18 cellular contexts compared by ENCODE assay signal in the genomic region with DNA sequence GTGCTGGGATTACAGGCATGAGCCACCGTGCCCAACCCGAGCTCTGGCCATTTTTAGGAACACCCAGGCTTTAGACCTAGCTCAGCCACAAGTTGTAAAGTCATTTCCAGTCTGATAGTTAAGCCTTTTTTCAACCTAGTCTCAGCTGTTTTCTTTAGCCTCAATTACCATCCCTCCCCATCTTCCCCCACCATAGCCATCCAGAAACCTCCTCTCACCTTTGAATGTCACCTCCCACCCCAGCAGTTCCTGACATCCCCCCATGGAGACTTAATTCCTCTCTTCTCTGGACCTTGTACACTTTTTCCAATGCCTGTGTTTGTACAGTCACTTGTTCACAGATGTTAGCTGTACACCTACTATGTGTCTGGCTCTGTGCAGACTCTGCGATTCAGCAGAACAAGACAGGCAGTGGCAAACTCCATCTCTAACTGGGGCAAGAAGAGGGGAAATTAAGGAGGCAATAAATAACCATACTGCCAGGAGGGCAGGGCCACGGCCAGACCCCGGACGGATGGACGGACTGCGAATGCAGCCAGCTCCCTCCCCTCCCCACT. TPM values are rescaled to one million over a fixed set of nuclear protein-coding genes. Genes with fewer than 3 reads are reported as not detected.
DNase-seq lines count a peak whose midpoint lies in the region; ATAC-seq and TF ChIP-seq lines count a peak whose summit lies in the region.
"Had no signal": no experiment of that assay in that cellular context is flagged by ENCODE, and none has a peak within 500 bp of the region (broad histone marks: within the 10 kb centered on the region; RNA-seq: fewer than 3 reads in every experiment).

No MANE protein-coding gene starts in this region.

- peak overlapping the region; percentile 60 for H3K4me2 ChIP-seq in DOHH2 (ENCODE audit: low read length)
- H3K4me2 ChIP-seq in OCI-LY1 (ENCODE audit: low read length), result peak overlapping the region; percentile 37; the same call in 1 of the 2 replicates

- no peak overlapping the region for H2AFZ ChIP-seq in OCI-LY1 (ENCODE audit: low read length)

- DNase-seq in left kidney (ENCODE audit: low read depth, low spot score), result peak; percentile 53
- no peak for DNase-seq in stimulated activated naive B cell treated with anti-CD40 and anti-IgM and Interleukin-4, amounts not matched to agents 10 μg/mL and 1 μg/mL and 100 μg/mL, for 72 hours
- DNase-seq in mucosa of gallbladder (ENCODE audit: low spot score), result no peak
- DNase-seq: activated CD8-positive, alpha-beta memory T cell treated with anti-CD3 and anti-CD28 coated beads, Interleukin-2, amount 50 U/mL, for 48 hours; activated naive CD4-positive, alpha-beta T cell treated with anti-CD3 and anti-CD28 coated beads for 36 hours; brain microvascular endothelial cell; effector memory CD4-positive, alpha-beta T cell; NCI-H187; stimulated activated CD4-positive, alpha-beta T cell treated with anti-CD3 and anti-CD28 coated beads, Interleukin-4, amount 100 ng/mL, for 4 hours; SW 1271 had no signal

- H3K4me1 ChIP-seq in DOHH2 (ENCODE audit: control insufficient read depth, low read length) (peaks cover 67% of the 10 kb centered on the region), OCI-LY1 (ENCODE audit: insufficient read depth, low read length, severe bottlenecking) (peaks cover 72% of the 10 kb centered on the region)

- H3K79me2 ChIP-seq in DOHH2 (ENCODE audit: control insufficient read depth, low read length) (no peaks in the 10 kb centered on the region), OCI-LY1 (ENCODE audit: insufficient read depth, low read length) (no peaks in the 10 kb centered on the region)

- H3K9me2 ChIP-seq in DOHH2 (replicated peaks; ENCODE audit: control insufficient read depth, low read length), result no peaks in the 10 kb centered on the region
- H3K9me2 ChIP-seq in OCI-LY1 (ENCODE audit: low read depth, low read length), result no peaks in the 10 kb centered on the region

- H3K27me3 Mint-ChIP-seq in stimulated activated naive B cell treated with anti-CD40 and anti-IgM and Interleukin-4, amounts not matched to agents 10 μg/mL and 1 μg/mL and 100 μg/mL, for 72 hours, result no peaks in the 10 kb centered on the region

- peaks cover 65 to 82% of the 10 kb centered on the region in 2 donors for H3K4me1 Mint-ChIP-seq in stimulated activated naive B cell treated with anti-CD40 and anti-IgM and Interleukin-4, amounts not matched to agents 10 μg/mL and 1 μg/mL and 100 μg/mL, for 72 hours

- H3K4me3 ChIP-seq in DOHH2 (ENCODE audit: low read length) (peak overlapping the region; percentile 56), OCI-LY1 (ENCODE audit: low read depth, low read length, poor library complexity, severe bottlenecking) (no peak overlapping the region)

- H3K9ac ChIP-seq in OCI-LY1 (ENCODE audit: low read length), result peak overlapping the region; percentile 39; the same call in 1 of the 2 replicates

- H3K27me3 ChIP-seq in DOHH2 (ENCODE audit: control insufficient read depth, low read length) (no peaks in the 10 kb centered on the region), OCI-LY1 (ENCODE audit: insufficient read depth, low read length) (no peaks in the 10 kb centered on the region)
- H3K27me3 ChIP-seq: brain microvascular endothelial cell had no signal

- peak overlapping the region; percentile 77 to 81 for H3K4me3 Mint-ChIP-seq in stimulated activated naive B cell treated with anti-CD40 and anti-IgM and Interleukin-4, amounts not matched to agents 10 μg/mL and 1 μg/mL and 100 μg/mL, for 72 hours
- H3K4me3 Mint-ChIP-seq: activated naive CD4-positive, alpha-beta T cell treated with anti-CD3 and anti-CD28 coated beads for 36 hours; WTC11 had no signal

- ATAC-seq in stimulated activated naive B cell treated with anti-CD40 and anti-IgM and Interleukin-4, amounts not matched to agents 10 μg/mL and 1 μg/mL and 100 μg/mL, for 72 hours (replicated peaks), result no peak
- ATAC-seq in GM19397 (IDR thresholded peaks at IDR 0.05; ENCODE audit: unreplicated experiment) (no peak), GM19467 (IDR thresholded peaks at IDR 0.05; ENCODE audit: unreplicated experiment) (no peak)
- ATAC-seq: Panc1 had no signal

- H3K36me3 ChIP-seq in DOHH2 (ENCODE audit: control insufficient read depth, low read length), result no peaks in the 10 kb centered on the region
- no peaks in the 10 kb centered on the region for H3K36me3 ChIP-seq in OCI-LY1 (ENCODE audit: insufficient read depth, low read length)
- H3K36me3 ChIP-seq: brain microvascular endothelial cell had no signal

- peaks cover 0 to 1% of the 10 kb centered on the region in 2 donors for H3K9me3 Mint-ChIP-seq in stimulated activated naive B cell treated with anti-CD40 and anti-IgM and Interleukin-4, amounts not matched to agents 10 μg/mL and 1 μg/mL and 100 μg/mL, for 72 hours
- H3K9me3 Mint-ChIP-seq: activated naive CD4-positive, alpha-beta T cell treated with anti-CD3 and anti-CD28 coated beads for 36 hours had no signal

- no peaks in the 10 kb centered on the region for H4K20me1 ChIP-seq in DOHH2 (ENCODE audit: control insufficient read depth, insufficient read depth, low read depth, low read length)
- no peaks in the 10 kb centered on the region for H4K20me1 ChIP-seq in OCI-LY1 (ENCODE audit: insufficient read depth, low read length)

- H3F3A ChIP-seq in DOHH2 (ENCODE audit: control insufficient read depth, insufficient read depth) (no peaks in the 10 kb centered on the region; the same call in 1 of the 2 replicates), OCI-LY1 (ENCODE audit: insufficient read depth, low read length) (no peaks in the 10 kb centered on the region)

- no peak for TF ChIP-seq CTCF in DOHH2 (IDR thresholded peaks at IDR 0.05; ENCODE audit: low read depth, low read length, poor library complexity, severe bottlenecking)
- TF ChIP-seq CTCF in OCI-LY1 (IDR thresholded peaks at IDR 0.05; ENCODE audit: low read length), result no peak

- peak overlapping the region; percentile 15 for H3K27ac ChIP-seq in DOHH2 (ENCODE audit: low read depth, low read length)
- peak overlapping the region; percentile 88 for H3K27ac ChIP-seq in OCI-LY1 (ENCODE audit: low read depth, low read length, poor library complexity, severe bottlenecking)
- H3K27ac ChIP-seq: brain microvascular endothelial cell had no signal

- H3K9me3 ChIP-seq in DOHH2 (ENCODE audit: control insufficient read depth, insufficient read depth, low read length) (no peaks in the 10 kb centered on the region), OCI-LY1 (ENCODE audit: low read length) (no peaks in the 10 kb centered on the region)

- no peaks in the 10 kb centered on the region for H3K36me3 Mint-ChIP-seq in stimulated activated naive B cell treated with anti-CD40 and anti-IgM and Interleukin-4, amounts not matched to agents 10 μg/mL and 1 μg/mL and 100 μg/mL, for 72 hours
- H3K36me3 Mint-ChIP-seq: WTC11 had no signal

- H3K27ac Mint-ChIP-seq in stimulated activated naive B cell treated with anti-CD40 and anti-IgM and Interleukin-4, amounts not matched to agents 10 μg/mL and 1 μg/mL and 100 μg/mL, for 72 hours, result peak overlapping the region; percentile 95
- H3K27ac Mint-ChIP-seq: activated naive CD4-positive, alpha-beta T cell treated with anti-CD3 and anti-CD28 coated beads for 36 hours; WTC11 had no signal

RNA-seq across cellular contexts. Expression of a gene that starts 29.9 kb away (rescaled TPM):
- total RNA-seq in mucosa of gallbladder, result 0.06 TPM
- total RNA-seq: activated naive CD4-positive, alpha-beta T cell treated with anti-CD3 and anti-CD28 coated beads for 36 hours; fibroblast of villous mesenchyme; LHCN-M2 had no signal

RNA-seq across cellular contexts. Expression of a gene that starts 57.7 kb away (rescaled TPM):
- 37.2 TPM for total RNA-seq in mucosa of gallbladder
